1 cellular context compared by ENCODE assay signal in the genomic region with DNA sequence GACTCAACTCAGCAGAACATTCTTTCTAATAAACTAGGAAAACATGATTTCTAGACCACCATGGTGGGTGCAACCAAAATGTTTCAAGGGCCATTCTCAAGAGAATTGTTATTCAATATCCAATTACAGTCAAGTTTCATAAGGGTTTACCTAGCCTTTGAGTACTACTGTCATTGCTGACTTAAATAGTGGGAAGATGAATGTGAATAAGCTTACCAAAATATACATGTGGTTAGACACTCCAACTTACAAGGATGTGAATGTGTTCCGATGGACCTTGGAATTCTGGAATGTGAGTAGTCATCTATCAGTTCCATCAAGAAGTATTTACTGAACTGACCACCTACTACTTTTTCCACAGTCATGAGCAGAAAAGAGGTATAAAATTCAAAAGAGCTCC.
TF ChIP-seq lines count a peak whose summit lies in the region.

No MANE protein-coding gene starts in this region.

TF ChIP-seq in WTC11, 78 proteins besides CTCF, POLR2A, EP300 and RAD21 (continued from another document):
- TF ChIP-seq, protein P1, sequence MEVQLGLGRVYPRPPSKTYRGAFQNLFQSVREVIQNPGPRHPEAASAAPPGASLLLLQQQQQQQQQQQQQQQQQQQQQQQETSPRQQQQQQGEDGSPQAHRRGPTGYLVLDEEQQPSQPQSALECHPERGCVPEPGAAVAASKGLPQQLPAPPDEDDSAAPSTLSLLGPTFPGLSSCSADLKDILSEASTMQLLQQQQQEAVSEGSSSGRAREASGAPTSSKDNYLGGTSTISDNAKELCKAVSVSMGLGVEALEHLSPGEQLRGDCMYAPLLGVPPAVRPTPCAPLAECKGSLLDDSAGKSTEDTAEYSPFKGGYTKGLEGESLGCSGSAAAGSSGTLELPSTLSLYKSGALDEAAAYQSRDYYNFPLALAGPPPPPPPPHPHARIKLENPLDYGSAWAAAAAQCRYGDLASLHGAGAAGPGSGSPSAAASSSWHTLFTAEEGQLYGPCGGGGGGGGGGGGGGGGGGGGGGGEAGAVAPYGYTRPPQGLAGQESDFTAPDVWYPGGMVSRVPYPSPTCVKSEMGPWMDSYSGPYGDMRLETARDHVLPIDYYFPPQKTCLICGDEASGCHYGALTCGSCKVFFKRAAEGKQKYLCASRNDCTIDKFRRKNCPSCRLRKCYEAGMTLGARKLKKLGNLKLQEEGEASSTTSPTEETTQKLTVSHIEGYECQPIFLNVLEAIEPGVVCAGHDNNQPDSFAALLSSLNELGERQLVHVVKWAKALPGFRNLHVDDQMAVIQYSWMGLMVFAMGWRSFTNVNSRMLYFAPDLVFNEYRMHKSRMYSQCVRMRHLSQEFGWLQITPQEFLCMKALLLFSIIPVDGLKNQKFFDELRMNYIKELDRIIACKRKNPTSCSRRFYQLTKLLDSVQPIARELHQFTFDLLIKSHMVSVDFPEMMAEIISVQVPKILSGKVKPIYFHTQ (CRISPR knock-in tag; IDR thresholded peaks at IDR 0.05), result no peak
